1 cellular context compared by ENCODE assay signal in genomic region chr11:9613118-9613829, GRCh38.
A peak's percentile ranks its signal among the peaks of the same experiment; 100 is the strongest.
TF ChIP-seq lines count a peak whose summit lies in the region.

No MANE protein-coding gene starts in this region.

TF ChIP-seq in K562, 482 proteins besides CTCF, POLR2A, EP300 and RAD21 (continued from another document and continues in another):
- TF ChIP-seq CHD7 (IDR thresholded peaks at IDR 0.05; ENCODE audit: low read depth, low read length) (no peak), U2AF1 (optimal IDR thresholded peaks at IDR 0.05; ENCODE audit: low read depth, low read length) (no peak), MYC (IDR thresholded peaks at IDR 0.05; ENCODE audit: low read depth, low read length) (peak; percentile 54; the same call in 1 of the 2 replicates), MYC (CRISPR knock-in tag; IDR thresholded peaks at IDR 0.05; ENCODE audit: borderline replicate concordance, low read depth) (0 out of 2 replicates have a peak, but pooled peaks have one; percentile 61), SRSF7 (optimal IDR thresholded peaks at IDR 0.05; ENCODE audit: low read depth, low read length) (no peak), CREB3 (tag; conservative IDR thresholded peaks at IDR 0.05; ENCODE audit: low read depth) (no peak), ZNF197 (CRISPR knock-in tag; IDR thresholded peaks at IDR 0.05; ENCODE audit: low read depth) (0 out of 2 replicates have a peak, but pooled peaks have one; percentile 7), ADNP (tag; IDR thresholded peaks at IDR 0.05) (no peak), NCOA2 (IDR thresholded peaks at IDR 0.05; ENCODE audit: partially characterized antibody in 2 of 2) (no peak), RBFOX2 (IDR thresholded peaks at IDR 0.05; ENCODE audit: low read depth, low read length) (peak; percentile 84), NCOA6 (IDR thresholded peaks at IDR 0.05) (no peak), HDGF (IDR thresholded peaks at IDR 0.05) (no peak), ARID1B (IDR thresholded peaks at IDR 0.05) (peak; percentile 74), PRPF4 (IDR thresholded peaks at IDR 0.05; ENCODE audit: insufficient read depth, low read depth, low read length, poor library complexity, severe bottlenecking) (no peak), CBX5 (IDR thresholded peaks at IDR 0.05; ENCODE audit: borderline replicate concordance, low read depth) (no peak), SAFB (IDR thresholded peaks at IDR 0.05; ENCODE audit: borderline replicate concordance, low read depth, low read length) (no peak), KDM1A (IDR thresholded peaks at IDR 0.05) (no peak), USF2 (CRISPR knock-in tag; IDR thresholded peaks at IDR 0.05) (no peak), TSC22D4 (tag; IDR thresholded peaks at IDR 0.05) (no peak), ZNF143 (CRISPR knock-in tag; IDR thresholded peaks at IDR 0.05) (no peak), KAT2B (IDR thresholded peaks at IDR 0.05; ENCODE audit: low read depth, low read length) (no peak), FOXK1 (CRISPR knock-in tag; IDR thresholded peaks at IDR 0.05; ENCODE audit: borderline replicate concordance) (0 out of 2 replicates have a peak, but pooled peaks have one; percentile 16), KHSRP (IDR thresholded peaks at IDR 0.05) (no peak), BHLHE40 (IDR thresholded peaks at IDR 0.05; ENCODE audit: low read length) (peak; percentile 56), ETS2 (tag; IDR thresholded peaks at IDR 0.05; ENCODE audit: borderline replicate concordance, poor library complexity, severe bottlenecking) (no peak), NFYB (IDR thresholded peaks at IDR 0.05; ENCODE audit: extremely low read depth, insufficient read length) (no peak), PURB (CRISPR knock-in tag; IDR thresholded peaks at IDR 0.05; ENCODE audit: low read depth) (no peak), ZNF175 (CRISPR knock-in tag; IDR thresholded peaks at IDR 0.05; ENCODE audit: low read depth) (no peak), VEZF1 (CRISPR knock-in tag; IDR thresholded peaks at IDR 0.05) (no peak), MECOM (CRISPR knock-in tag; IDR thresholded peaks at IDR 0.05) (no peak), MLLT1 (IDR thresholded peaks at IDR 0.05) (no peak; a peak in 1 of 4 replicates), ARID3B (CRISPR knock-in tag; IDR thresholded peaks at IDR 0.05; ENCODE audit: borderline replicate concordance) (no peak), MED1 (CRISPR knock-in tag; IDR thresholded peaks at IDR 0.05; ENCODE audit: borderline replicate concordance) (no peak), IFI16 (CRISPR knock-in tag; IDR thresholded peaks at IDR 0.05) (no peak), EP400 (IDR thresholded peaks at IDR 0.05) (peak; percentile 71), XRCC5 (IDR thresholded peaks at IDR 0.05; ENCODE audit: low read depth, low read length) (peak; percentile 81), NR0B1 (IDR thresholded peaks at IDR 0.05; ENCODE audit: partially characterized antibody) (no peak), E2F3 (CRISPR knock-in tag; IDR thresholded peaks at IDR 0.05) (no peak), CAMTA2 (CRISPR knock-in tag; conservative IDR thresholded peaks at IDR 0.05) (no peak), BRD9 (IDR thresholded peaks at IDR 0.05; ENCODE audit: low read depth, partially characterized antibody) (peak; percentile 93)
